22 cellular contexts compared by ENCODE assay signal in the genomic region with DNA sequence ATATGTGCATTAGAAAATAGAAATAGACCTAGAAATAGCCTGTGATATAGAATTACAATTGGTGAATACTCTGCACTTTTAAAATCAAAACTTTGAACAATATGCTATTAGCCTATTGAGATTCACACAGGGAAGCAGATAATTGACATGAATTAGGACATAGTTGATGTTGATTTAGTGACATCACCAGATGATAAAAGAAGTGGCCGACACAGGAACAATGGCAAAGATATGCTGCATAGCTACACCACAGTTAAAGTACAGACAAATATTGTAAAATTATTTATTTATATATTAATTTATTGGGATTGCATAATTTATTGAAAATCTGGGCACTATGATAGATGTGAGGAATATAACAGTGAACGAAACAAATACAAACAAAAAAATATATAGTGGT.
DNase-seq lines count a peak whose midpoint lies in the region; ATAC-seq, FAIRE-seq and TF ChIP-seq lines count a peak whose summit lies in the region.
"Had no signal": no experiment of that assay in that cellular context is flagged by ENCODE, and none has a peak within 500 bp of the region (broad histone marks: within the 10 kb centered on the region; RNA-seq: fewer than 3 reads in every experiment).

No MANE protein-coding gene starts in this region.

- H3K27me3 ChIP-seq in PC-3 (ENCODE audit: low read length), result no peaks in the 10 kb centered on the region; the same call in 1 of the 2 replicates
- H3K27me3 ChIP-seq: BLaER1 had no signal

- H4K20me1 ChIP-seq in PC-3 (ENCODE audit: low read length), result no peaks in the 10 kb centered on the region
- H4K20me1 ChIP-seq: BLaER1 had no signal

- intact Hi-C loops in PC-3 (cut with micrococcal nuclease) (no loop called here), kidney (cut with DNase I) (no loop called here)

- no peak overlapping the region for H3K4me3 Mint-ChIP-seq in activated T-cell treated with anti-CD3 and anti-CD28 coated beads, Interleukin-2, amount 50 U/mL, for 24 hours
- H3K4me3 Mint-ChIP-seq: B cell; CD4-positive, CD25-positive, alpha-beta regulatory T cell; CD8-positive, alpha-beta T cell had no signal

- H3K4me3 ChIP-seq in PC-3 (ENCODE audit: low read length) (no peak overlapping the region), kidney (ENCODE audit: low read length in 2 of 2) (no peak overlapping the region)
- H3K4me3 ChIP-seq: BLaER1, GM23248 had no signal

- no peaks in the 10 kb centered on the region for H3F3A ChIP-seq in PC-3 (ENCODE audit: low read length, unreplicated experiment)

- H3K4me1 ChIP-seq in PC-3 (ENCODE audit: insufficient read depth, low read length) (no peaks in the 10 kb centered on the region), kidney (ENCODE audit: control insufficient read depth in 1 of 2, insufficient read depth in 1 of 2, low read depth in 1 of 2, low read length in 2 of 2) (no peaks in the 10 kb centered on the region)
- H3K4me1 ChIP-seq: BLaER1 had no signal

- H3K27ac ChIP-seq in PC-3 (ENCODE audit: low read length) (no peak overlapping the region), kidney (ENCODE audit: low read depth in 2 of 2, low read length in 2 of 2) (no peak overlapping the region)
- H3K27ac ChIP-seq: BLaER1, C4-2B, GM23248 had no signal

- no TSS peak for BruUV-seq in PC-3 (replicated peaks; lab: Mats Ljungman, UMichigan)

- H3K27ac Mint-ChIP-seq in activated T-cell treated with anti-CD3 and anti-CD28 coated beads, Interleukin-2, amount 50 U/mL, for 24 hours, result no peak overlapping the region
- H3K27ac Mint-ChIP-seq: B cell; CD4-positive, CD25-positive, alpha-beta regulatory T cell; CD8-positive, alpha-beta T cell had no signal

- DNase-seq in DMS53 (lab: John Stamatoyannopoulos, UW) (peak; percentile 58), NCI-H69 (lab: John Stamatoyannopoulos, UW) (peak; percentile 70), PC-3 (peak; percentile 22), kidney (no peak)
- no peak for DNase-seq in activated T-cell treated with anti-CD3 and anti-CD28 coated beads, Interleukin-2, amount 50 U/mL, for 24 hours
- DNase-seq: CD4-positive, CD25-positive, alpha-beta regulatory T cell; CD8-positive, alpha-beta T cell; DMS 273 treated with DMSO at 0.1 percent for 48 hours; DND-41; GM23248; H7; HCEC 1CT had no signal

- H3K9me2 ChIP-seq in PC-3 (replicated peaks; ENCODE audit: low read length), result no peaks in the 10 kb centered on the region

- ATAC-seq in PC-3 (peak; percentile 53; the same call in 1 of the 2 replicates), HG02973 (IDR thresholded peaks at IDR 0.05; ENCODE audit: unreplicated experiment) (no peak)
- ATAC-seq: CD8-positive, alpha-beta T cell had no signal

- no peak overlapping the region for H3K4me2 ChIP-seq in PC-3 (ENCODE audit: low read length)
- H3K4me2 ChIP-seq: BLaER1 had no signal

- no peaks in the 10 kb centered on the region for H3K79me2 ChIP-seq in PC-3 (ENCODE audit: low read length)

- no peak overlapping the region for H3K9ac ChIP-seq in PC-3 (ENCODE audit: low read length)
- no peak overlapping the region for H3K9ac ChIP-seq in kidney (ENCODE audit: low read length in 2 of 2)
- H3K9ac ChIP-seq: BLaER1, GM23248 had no signal

- no peaks in the 10 kb centered on the region for H3K27me3 Mint-ChIP-seq in activated T-cell treated with anti-CD3 and anti-CD28 coated beads, Interleukin-2, amount 50 U/mL, for 24 hours
- H3K27me3 Mint-ChIP-seq: B cell; CD4-positive, CD25-positive, alpha-beta regulatory T cell had no signal

- H3K9me3 ChIP-seq in PC-3 (ENCODE audit: low read length), result no peaks in the 10 kb centered on the region
- H3K9me3 ChIP-seq in kidney (ENCODE audit: control insufficient read depth in 1 of 2, low read length in 2 of 2), result no peaks in the 10 kb centered on the region
- H3K9me3 ChIP-seq: BLaER1 had no signal

- no peaks in the 10 kb centered on the region for H3K9me3 Mint-ChIP-seq in activated T-cell treated with anti-CD3 and anti-CD28 coated beads, Interleukin-2, amount 50 U/mL, for 24 hours
- H3K9me3 Mint-ChIP-seq: CD8-positive, alpha-beta T cell had no signal

- no peak for FAIRE-seq in kidney (lab: Jason Lieb, UNC)
- FAIRE-seq: A204.1, D721Med, G401.6, GM12892, GM19239, H1 had no signal

- H3K4me1 Mint-ChIP-seq in activated T-cell treated with anti-CD3 and anti-CD28 coated beads, Interleukin-2, amount 50 U/mL, for 24 hours (ENCODE audit: low read depth), result no peaks in the 10 kb centered on the region
- H3K4me1 Mint-ChIP-seq: B cell; CD4-positive, CD25-positive, alpha-beta regulatory T cell had no signal

- H3K36me3 ChIP-seq in PC-3 (ENCODE audit: low read depth, low read length) (no peaks in the 10 kb centered on the region), kidney (ENCODE audit: control insufficient read depth in 1 of 2, insufficient read depth in 2 of 2, low read length in 2 of 2) (no peaks in the 10 kb centered on the region)
- H3K36me3 ChIP-seq: BLaER1 had no signal

- H2AFZ ChIP-seq in PC-3 (ENCODE audit: low read length), result no peak overlapping the region
- H2AFZ ChIP-seq: GM23248 had no signal

- CTCF ChIA-PET in PC-3 (lab: Charles Lee), result interaction anchor here (0.6 kb wide), 1 partner anchor 368 kb away, joined by 4 read pairs; no protein-coding TSS in a partner anchor

- no peaks in the 10 kb centered on the region for H3K36me3 Mint-ChIP-seq in activated T-cell treated with anti-CD3 and anti-CD28 coated beads, Interleukin-2, amount 50 U/mL, for 24 hours (ENCODE audit: low read depth)
- H3K36me3 Mint-ChIP-seq: CD4-positive, CD25-positive, alpha-beta regulatory T cell; CD8-positive, alpha-beta T cell had no signal

- no peak for TF ChIP-seq CTCF in PC-3 (conservative IDR thresholded peaks at IDR 0.05; ENCODE audit: low read depth, low read length)
- no peak for TF ChIP-seq CTCF in kidney (IDR thresholded peaks at IDR 0.05; ENCODE audit: borderline replicate concordance, extremely low read depth, insufficient read depth)

- POLR2A ChIA-PET in PC-3 (lab: Charles Lee; ENCODE audit: unreplicated experiment), result no interaction called here

Comparison
In these comparisons a context has a peak if more than half of its experiments do, and no peak if none do; other contexts are left out.
1. DNase-seq: peak in DMS53 (single experiment), NCI-H69 (single experiment) and PC-3 (single experiment); none in activated T-cell treated with anti-CD3 and anti-CD28 coated beads, Interleukin-2, amount 50 U/mL, for 24 hours (single experiment) and kidney (single experiment).